35 cellular contexts compared by ENCODE assay signal in the genomic region with DNA sequence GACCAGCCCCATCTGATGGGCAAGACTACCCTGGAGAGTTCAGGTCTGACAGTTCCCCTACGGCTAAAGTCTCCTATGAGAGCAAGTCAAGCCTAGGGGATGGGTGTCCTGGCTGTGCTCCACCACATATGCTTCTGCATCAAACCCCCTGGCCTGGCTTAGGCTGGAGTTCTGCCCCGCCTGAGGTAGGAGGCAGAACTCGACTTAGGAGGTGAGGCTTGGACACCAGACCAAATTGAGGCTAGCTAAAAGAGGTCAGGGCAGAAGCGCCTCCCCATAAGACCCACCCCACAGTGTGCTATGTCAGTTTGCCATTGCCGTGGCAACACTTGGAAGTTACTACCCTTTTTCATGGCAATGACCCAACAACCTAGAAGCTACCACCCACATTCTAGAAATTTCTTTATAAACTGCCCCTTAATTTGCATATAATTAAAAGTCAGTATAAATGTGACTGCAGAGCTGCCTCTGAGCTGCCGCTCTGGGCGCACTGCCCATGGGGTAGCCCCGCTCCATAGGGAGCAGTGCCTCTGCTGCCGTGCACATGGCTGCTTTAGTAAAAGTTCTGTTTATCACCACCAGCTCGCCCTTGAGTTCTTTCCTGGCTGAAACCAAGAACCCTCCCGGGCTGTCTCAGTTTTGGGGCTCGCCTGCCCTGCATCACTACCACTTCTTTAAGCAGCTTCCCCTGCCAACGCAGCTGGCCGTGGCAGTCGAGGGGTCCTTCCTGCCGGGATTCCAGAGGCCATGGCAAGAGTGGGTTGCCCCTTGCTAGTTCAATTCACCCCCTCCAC. TPM values are rescaled to one million over a fixed set of nuclear protein-coding genes. Genes with fewer than 3 reads are reported as not detected.
DNase-seq lines count a peak whose midpoint lies in the region; TF ChIP-seq lines count a peak whose summit lies in the region.
"Had no signal": no experiment of that assay in that cellular context is flagged by ENCODE, and none has a peak within 500 bp of the region (broad histone marks: within the 10 kb centered on the region; RNA-seq: fewer than 3 reads in every experiment).

No MANE protein-coding gene starts in this region.

- H4K20me1 ChIP-seq in mammary epithelial cell (ENCODE audit: insufficient read depth, low read length) = no peaks in the 10 kb centered on the region

- H3K79me2 ChIP-seq in mammary epithelial cell (ENCODE audit: insufficient read depth, low read length) = peaks cover 49% of the 10 kb centered on the region

- in situ Hi-C loops in KBM-7 (cut with MboI; ENCODE audit: low pct_unique_long_range_greater_than_20kb, low sequenced_read_pairs) (no loop called here), mammary epithelial cell (cut with MboI; ENCODE audit: low sequenced_read_pairs in 2 of 2) (no loop called here)

- dilution Hi-C loops in mammary epithelial cell (cut with HindIII; ENCODE audit: low sequenced_read_pairs) = loop anchor here (5.0 kb wide), 1 partner anchor 154 kb away; no protein-coding TSS in a partner anchor

- no peak overlapping the region for H2AFZ ChIP-seq in mammary epithelial cell (ENCODE audit: low read depth, low read length)

- no peak overlapping the region for H3K4me3 ChIP-seq in GM12865 (ENCODE audit: low read depth, low read length)
- H3K4me3 ChIP-seq in mammary epithelial cell (replicated peaks in 1 of 3; ENCODE audit: insufficient read depth in 1 of 3, low read depth in 2 of 3, low read length in 3 of 3) = no peak overlapping the region
- H3K4me3 ChIP-seq: dorsolateral prefrontal cortex, gastroesophageal sphincter, ovary, right lobe of liver, testis, uterus had no signal

- peaks cover 91% of the 10 kb centered on the region for H3K36me3 Mint-ChIP-seq in activated T-cell treated with anti-CD3 and anti-CD28 coated beads, Interleukin-2, amount 50 U/mL, for 24 hours (ENCODE audit: low read depth)
- H3K36me3 Mint-ChIP-seq in endothelial cell (ENCODE audit: low read depth, unreplicated experiment) = peaks cover 65% of the 10 kb centered on the region

- H3K27me3 ChIP-seq in mammary epithelial cell (ENCODE audit: insufficient read depth, low read length) = no peaks in the 10 kb centered on the region
- H3K27me3 ChIP-seq: dorsolateral prefrontal cortex, gastroesophageal sphincter, ovary, right lobe of liver, testis, uterus had no signal

- CTCF ChIA-PET in mammary epithelial cell (lab: Charles Lee; ENCODE audit: low non-redundant PET) = no interaction called here

- no peaks in the 10 kb centered on the region for H3K27me3 Mint-ChIP-seq in activated T-cell treated with anti-CD3 and anti-CD28 coated beads, Interleukin-2, amount 50 U/mL, for 24 hours
- peaks cover 11% of the 10 kb centered on the region for H3K27me3 Mint-ChIP-seq in endothelial cell (ENCODE audit: unreplicated experiment)
- H3K27me3 Mint-ChIP-seq: activated CD4-positive, alpha-beta T cell treated with anti-CD3 and anti-CD28 coated beads, Interleukin-2, amount 10 ng/mL, durations not matched to agents 7 days and 5 days; stimulated activated naive B cell treated with anti-CD40 and anti-IgM and Interleukin-4, amounts not matched to agents 10 μg/mL and 1 μg/mL and 100 μg/mL, for 72 hours had no signal

- H3K36me3 ChIP-seq in mammary epithelial cell (ENCODE audit: insufficient read depth, low read length) = peaks cover 2% of the 10 kb centered on the region
- H3K36me3 ChIP-seq: ovary, uterus had no signal

- no peak overlapping the region for H3K9ac ChIP-seq in mammary epithelial cell (ENCODE audit: insufficient read depth, low read length)

- TF ChIP-seq CTCF in GM12865 (IDR thresholded peaks at IDR 0.05; ENCODE audit: insufficient read depth, low read depth, low read length, missing control alignments) (no peak), endothelial cell (IDR thresholded peaks at IDR 0.05; ENCODE audit: unreplicated experiment) (no peak), mammary epithelial cell (conservative IDR thresholded peaks at IDR 0.05 in 1 of 2, IDR thresholded peaks at IDR 0.05 in 1 of 2; ENCODE audit: extremely low read depth in 1 of 2, insufficient read depth in 1 of 2, low read depth in 1 of 2, low read length in 2 of 2) (no peak)

- intact Hi-C loops in mammary epithelial cell (cut with micrococcal nuclease) = no loop called here

- 95% methylated on average over 15 of the region's 16 CpGs for WGBS in mammary epithelial cell (ENCODE audit: low coverage, missing lambda C conversion rate)

- H3K27ac ChIP-seq in mammary epithelial cell (ENCODE audit: insufficient read depth, low read depth, low read length) = no peak overlapping the region
- H3K27ac ChIP-seq: gastroesophageal sphincter, ovary, right lobe of liver, testis, uterus, WERI-Rb-1 had no signal

- no peak overlapping the region for H3K4me3 Mint-ChIP-seq in activated T-cell treated with anti-CD3 and anti-CD28 coated beads, Interleukin-2, amount 50 U/mL, for 24 hours
- peak overlapping the region; percentile 74 for H3K4me3 Mint-ChIP-seq in endothelial cell (ENCODE audit: unreplicated experiment)
- H3K4me3 Mint-ChIP-seq: activated CD4-positive, alpha-beta T cell treated with anti-CD3 and anti-CD28 coated beads, Interleukin-2, amount 10 ng/mL, durations not matched to agents 7 days and 5 days; activated T-helper 1 cell treated with anti-CD3 and anti-CD28 coated beads, Interleukin-12 subunit alpha, Interleukin-12 subunit beta, Interleukin-2, Interleukin-4 antibody, amounts not matched to agents 30 ng/mL and 10 ng/mL and 1 ng/mL, durations not matched to agents 14 hours and 24 hours and 36 hours; immature natural killer cell had no signal

- peaks cover 49% of the 10 kb centered on the region for H3K4me1 Mint-ChIP-seq in activated T-cell treated with anti-CD3 and anti-CD28 coated beads, Interleukin-2, amount 50 U/mL, for 24 hours (ENCODE audit: low read depth)
- H3K4me1 Mint-ChIP-seq in endothelial cell (ENCODE audit: unreplicated experiment) = no peaks in the 10 kb centered on the region

- no peak for DNase-seq in activated T-cell treated with anti-CD3 and anti-CD28 coated beads, Interleukin-2, amount 50 U/mL, for 24 hours
- no peak for DNase-seq in activated T-cell treated with anti-CD3 and anti-CD28 coated beads, Interleukin-2, amount 50 U/mL, for 1 hour
- peak; percentile 0 for DNase-seq in GM12865 (ENCODE audit: low read depth)
- no peak for DNase-seq in endothelial cell (ENCODE audit: low spot score)
- peak; percentile 9 for DNase-seq in pons (ENCODE audit: low spot score)
- no peak for DNase-seq in KBM-7
- DNase-seq in NCI-H1105 (lab: John Stamatoyannopoulos, UW) = no peak
- no peak for DNase-seq in mammary epithelial cell
- DNase-seq: 8988T; activated CD4-positive, alpha-beta T cell treated with anti-CD3 and anti-CD28 coated beads, Interleukin-2, amount 10 ng/mL, durations not matched to agents 7 days and 5 days; cerebellar nuclear complex; GOT3; hippocampal formation; immature natural killer cell; IMR-90; left colon; NCI-H1092 treated with DMSO at 0.1 percent for 48 hours; NCI-H187 treated with DMSO at 0.1 percent for 48 hours; NCI-H524 treated with DMSO at 0.1 percent for 48 hours; NK-92 treated with Interleukin-12 subunit alpha and Interleukin-12 subunit beta, amount 100 ng/mL, for 24 hours; ovary; PC-3; stimulated activated CD4-positive, alpha-beta T cell treated with anti-CD3 and anti-CD28 coated beads, Interleukin-4, amount 100 ng/mL, for 4 hours; stimulated activated naive B cell treated with anti-CD40 and anti-IgM and Interleukin-4, amounts not matched to agents 10 μg/mL and 1 μg/mL and 100 μg/mL, for 72 hours; testis; uterus; WERI-Rb-1 had no signal

- no TSS peak for BruUV-seq in mammary epithelial cell (replicated peaks; lab: Mats Ljungman, UMichigan)

- peaks cover 15% of the 10 kb centered on the region for H3K9me3 Mint-ChIP-seq in activated T-cell treated with anti-CD3 and anti-CD28 coated beads, Interleukin-2, amount 50 U/mL, for 24 hours
- H3K9me3 Mint-ChIP-seq in endothelial cell (ENCODE audit: unreplicated experiment) = peaks cover 12% of the 10 kb centered on the region

- H3K4me2 ChIP-seq in mammary epithelial cell (ENCODE audit: insufficient read depth, low read depth, low read length) = no peak overlapping the region

- peak overlapping the region; percentile 71 for H3K27ac Mint-ChIP-seq in activated T-cell treated with anti-CD3 and anti-CD28 coated beads, Interleukin-2, amount 50 U/mL, for 24 hours
- H3K27ac Mint-ChIP-seq in endothelial cell (ENCODE audit: unreplicated experiment) = no peak overlapping the region
- H3K27ac Mint-ChIP-seq: activated T-helper 1 cell treated with anti-CD3 and anti-CD28 coated beads, Interleukin-12 subunit alpha, Interleukin-12 subunit beta, Interleukin-2, Interleukin-4 antibody, amounts not matched to agents 30 ng/mL and 10 ng/mL and 1 ng/mL, durations not matched to agents 14 hours and 24 hours and 36 hours had no signal

- no peaks in the 10 kb centered on the region for H3K4me1 ChIP-seq in mammary epithelial cell (ENCODE audit: insufficient read depth, low read length)
- H3K4me1 ChIP-seq: right lobe of liver, testis, uterus had no signal

- H3K9me3 ChIP-seq in mammary epithelial cell (replicated peaks; ENCODE audit: insufficient read depth, low read length) = peaks cover 21% of the 10 kb centered on the region
- H3K9me3 ChIP-seq: right lobe of liver, testis had no signal

RNA-seq across cellular contexts. Expression of a gene that starts 20.2 kb away (rescaled TPM):
- total RNA-seq in endothelial cell (ENCODE audit: unreplicated experiment) (76.0 TPM), mammary epithelial cell (10 to 100 TPM; 60.7 to 66.1 TPM)
- 74.9 TPM for polyA plus RNA-seq in mammary epithelial cell
- 70.4 TPM for polyA minus RNA-seq in mammary epithelial cell

RNA-seq across cellular contexts. Expression of a gene that starts 32.7 kb away (rescaled TPM):
- total RNA-seq in endothelial cell (ENCODE audit: unreplicated experiment) = 90.1 TPM
- total RNA-seq in mammary epithelial cell = 10 to 100 TPM; 57.3 to 59.5 TPM
- 90.5 TPM for polyA plus RNA-seq in mammary epithelial cell
- polyA minus RNA-seq in mammary epithelial cell = 28.6 TPM

RNA-seq across cellular contexts. Expression of a gene that starts 44.5 kb away (rescaled TPM):
- total RNA-seq in endothelial cell (ENCODE audit: unreplicated experiment) (not detected), mammary epithelial cell (not detected)
- not detected for polyA plus RNA-seq in mammary epithelial cell
- not detected for polyA minus RNA-seq in mammary epithelial cell
- total RNA-seq: activated CD4-positive, alpha-beta T cell treated with anti-CD3 and anti-CD28 coated beads, Interleukin-2, amount 10 ng/mL, durations not matched to agents 7 days and 5 days; activated T-helper 1 cell treated with anti-CD3 and anti-CD28 coated beads, Interleukin-12 subunit alpha, Interleukin-12 subunit beta, Interleukin-2, Interleukin-4 antibody, amounts not matched to agents 30 ng/mL and 10 ng/mL and 1 ng/mL, durations not matched to agents 14 hours and 24 hours and 36 hours; dorsolateral prefrontal cortex; fibroblast of lung; gastroesophageal sphincter; IMR-90; left colon; mesenteric fat pad; myocyte; ovary; right lobe of liver; Right ventricle myocardium inferior; testis; uterus had no signal
- polyA plus RNA-seq: fibroblast of lung, immature natural killer cell, IMR-90, ovary had no signal

Comparison
In these comparisons a context has a peak if more than half of its experiments do, and no peak if none do; other contexts are left out.
1. DNase-seq: peak in GM12865 (single experiment) and pons (single experiment); none in activated T-cell treated with anti-CD3 and anti-CD28 coated beads, Interleukin-2, amount 50 U/mL, for 24 hours (single experiment), activated T-cell treated with anti-CD3 and anti-CD28 coated beads, Interleukin-2, amount 50 U/mL, for 1 hour (single experiment), endothelial cell (single experiment), KBM-7 (single experiment), NCI-H1105 (single experiment) and mammary epithelial cell (single experiment).